In the genomic region with DNA sequence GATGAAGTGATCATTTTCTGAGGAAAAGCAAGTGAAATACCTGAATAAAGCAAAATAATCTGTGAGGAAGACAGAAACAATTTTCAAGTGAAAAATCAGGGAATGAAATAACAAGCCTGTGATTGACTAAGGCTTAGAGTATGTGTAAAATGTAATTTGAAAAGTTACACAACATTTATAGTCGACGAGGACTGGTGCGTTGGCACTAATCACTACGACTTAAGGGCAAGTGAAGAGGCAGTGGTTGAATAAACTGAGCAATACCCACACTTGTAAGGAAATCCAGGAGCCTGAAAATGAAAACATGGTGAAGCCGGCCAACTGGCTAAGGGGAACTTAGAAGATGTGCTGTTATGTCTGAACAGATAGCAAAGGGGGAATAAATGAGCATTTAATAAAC, we compare ENCODE assay signal across 19 cellular contexts. TPM values are rescaled to one million over a fixed set of nuclear protein-coding genes. Genes with fewer than 3 reads are reported as not detected.
DNase-seq lines count a peak whose midpoint lies in the region; ATAC-seq and TF ChIP-seq lines count a peak whose summit lies in the region.
"Had no signal": no experiment of that assay in that cellular context is flagged by ENCODE, and none has a peak within 500 bp of the region (broad histone marks: within the 10 kb centered on the region; RNA-seq: fewer than 3 reads in every experiment).

No MANE protein-coding gene starts in this region.

- H3K27me3 ChIP-seq in MG63: no peaks in the 10 kb centered on the region
- H3K27me3 ChIP-seq: suprapubic skin had no signal

- peaks cover 0 to 4% of the 10 kb centered on the region in 2 donors for H3K36me3 Mint-ChIP-seq in CD14-positive monocyte
- H3K36me3 Mint-ChIP-seq: naive B cell had no signal

- no peaks in the 10 kb centered on the region for H3K27me3 Mint-ChIP-seq in CD14-positive monocyte (ENCODE audit: low read depth in 3 of 3)
- H3K27me3 Mint-ChIP-seq: activated CD4-positive, alpha-beta memory T cell treated with anti-CD3 and anti-CD28 coated beads, Interleukin-2, amount 10 ng/mL, durations not matched to agents 7 days and 5 days; naive B cell had no signal

- intact Hi-C loops in CD14-positive monocyte (cut with micrococcal nuclease): no loop called here

- peak overlapping the region in 4 of 7 donors; percentile 51 to 78 (median 62) for H3K27ac Mint-ChIP-seq in CD14-positive monocyte
- H3K27ac Mint-ChIP-seq: activated CD4-positive, alpha-beta memory T cell treated with anti-CD3 and anti-CD28 coated beads, Interleukin-2, amount 10 ng/mL, durations not matched to agents 7 days and 5 days had no signal

- H3K36me3 ChIP-seq in MG63: no peaks in the 10 kb centered on the region
- H3K36me3 ChIP-seq: gastrocnemius medialis, suprapubic skin had no signal

- TF ChIP-seq CTCF in CD14-positive monocyte (IDR thresholded peaks at IDR 0.05): no peak
- TF ChIP-seq CTCF in choroid plexus epithelial cell (conservative IDR thresholded peaks at IDR 0.05; ENCODE audit: low read depth, low read length): no peak

- H3K4me3 Mint-ChIP-seq in CD14-positive monocyte: no peak overlapping the region
- H3K4me3 Mint-ChIP-seq: activated CD4-positive, alpha-beta memory T cell treated with anti-CD3 and anti-CD28 coated beads, Interleukin-2, amount 10 ng/mL, durations not matched to agents 7 days and 5 days; naive B cell had no signal

- no peaks in the 10 kb centered on the region for H3K9me3 ChIP-seq in MG63
- H3K9me3 ChIP-seq: gastrocnemius medialis, suprapubic skin had no signal

- H3K4me1 Mint-ChIP-seq in CD14-positive monocyte: peaks cover 56% of the 10 kb centered on the region

- DNase-seq in CD14-positive monocyte (ENCODE audit: low spot score) (no peak), MG63 (peak; percentile 73), choroid plexus epithelial cell (ENCODE audit: low read depth) (peak; percentile 75), non-pigmented ciliary epithelial cell (ENCODE audit: low read depth) (peak; percentile 72), DMS153 treated with DMSO at 0.1 percent for 48 hours (lab: John Stamatoyannopoulos, UW; ENCODE audit: unreplicated experiment) (no peak)
- DNase-seq: activated CD4-positive, alpha-beta memory T cell treated with anti-CD3 and anti-CD28 coated beads, Interleukin-2, amount 10 ng/mL, durations not matched to agents 7 days and 5 days; activated naive CD4-positive, alpha-beta T cell; cerebellar nuclear complex; gastrocnemius medialis; MM.1S; naive B cell; NCI-H2171 had no signal

- no peak overlapping the region for H3K4me3 ChIP-seq in MG63
- H3K4me3 ChIP-seq in choroid plexus epithelial cell (ENCODE audit: low read depth, low read length): no peak overlapping the region
- H3K4me3 ChIP-seq: gastrocnemius medialis, suprapubic skin had no signal

- H3K9me3 Mint-ChIP-seq in CD14-positive monocyte: peaks cover 0 to 3% (median 0%) of the 10 kb centered on the region in 7 donors
- H3K9me3 Mint-ChIP-seq: activated CD4-positive, alpha-beta memory T cell treated with anti-CD3 and anti-CD28 coated beads, Interleukin-2, amount 10 ng/mL, durations not matched to agents 7 days and 5 days; naive B cell had no signal

- ATAC-seq in HG02973 (IDR thresholded peaks at IDR 0.05; ENCODE audit: unreplicated experiment) (no peak), HG03135 (IDR thresholded peaks at IDR 0.05; ENCODE audit: unreplicated experiment) (no peak), GM21360 (IDR thresholded peaks at IDR 0.05; ENCODE audit: unreplicated experiment) (no peak)
- ATAC-seq: gastrocnemius medialis, Panc1 had no signal

RNA-seq across cellular contexts. Expression of a gene that starts 13.3 kb away (rescaled TPM):
- polyA plus RNA-seq in CD14-positive monocyte: 10 to 100 TPM; 49.3 to 53.6 TPM
- 10.9 and 21.9 TPM in 2 replicates for total RNA-seq in MG63 (2014; rRNA removed; shearing (Covaris generic); ENCODE audit: low replicate concordance)

RNA-seq across cellular contexts. Expression of a gene that starts 14.1 kb away (rescaled TPM):
- polyA plus RNA-seq in CD14-positive monocyte: 10 to 100 TPM; 18.2 to 18.5 TPM
- 17.8 and 22.9 TPM in 2 replicates for total RNA-seq in MG63 (2014; rRNA removed; shearing (Covaris generic); ENCODE audit: low replicate concordance)

RNA-seq across cellular contexts. Expression of a gene that starts 38.1 kb away (rescaled TPM):
- 10 to 100 TPM; 11.3 to 15.0 TPM for polyA plus RNA-seq in CD14-positive monocyte
- total RNA-seq in MG63 (2014; rRNA removed; shearing (Covaris generic); ENCODE audit: low replicate concordance): 49.9 and 53.9 TPM in 2 replicates

RNA-seq across cellular contexts. Expression of a gene that starts 38.4 kb away (rescaled TPM):
- polyA plus RNA-seq in CD14-positive monocyte: 100 to 1,000 TPM; 130 to 149 TPM
- total RNA-seq in MG63 (2014; rRNA removed; shearing (Covaris generic); ENCODE audit: low replicate concordance): 70.0 and 143 TPM in 2 replicates

RNA-seq across cellular contexts. Expression of a gene that starts 41.8 kb away (rescaled TPM):
- not detected for polyA plus RNA-seq in CD14-positive monocyte
- total RNA-seq in MG63 (2014; rRNA removed; shearing (Covaris generic); ENCODE audit: low replicate concordance): not detected in 2 replicates
- total RNA-seq: kidney epithelial cell, skeletal muscle tissue had no signal

Comparison
In these comparisons a context has a peak if more than half of its experiments do, and no peak if none do; other contexts are left out.
1. DNase-seq: peak in MG63 (single experiment), choroid plexus epithelial cell (single experiment) and non-pigmented ciliary epithelial cell (single experiment); none in CD14-positive monocyte (single experiment) and DMS153 treated with DMSO at 0.1 percent for 48 hours (single experiment).